ENCODE assay signal across 13 cellular contexts in the genomic region with DNA sequence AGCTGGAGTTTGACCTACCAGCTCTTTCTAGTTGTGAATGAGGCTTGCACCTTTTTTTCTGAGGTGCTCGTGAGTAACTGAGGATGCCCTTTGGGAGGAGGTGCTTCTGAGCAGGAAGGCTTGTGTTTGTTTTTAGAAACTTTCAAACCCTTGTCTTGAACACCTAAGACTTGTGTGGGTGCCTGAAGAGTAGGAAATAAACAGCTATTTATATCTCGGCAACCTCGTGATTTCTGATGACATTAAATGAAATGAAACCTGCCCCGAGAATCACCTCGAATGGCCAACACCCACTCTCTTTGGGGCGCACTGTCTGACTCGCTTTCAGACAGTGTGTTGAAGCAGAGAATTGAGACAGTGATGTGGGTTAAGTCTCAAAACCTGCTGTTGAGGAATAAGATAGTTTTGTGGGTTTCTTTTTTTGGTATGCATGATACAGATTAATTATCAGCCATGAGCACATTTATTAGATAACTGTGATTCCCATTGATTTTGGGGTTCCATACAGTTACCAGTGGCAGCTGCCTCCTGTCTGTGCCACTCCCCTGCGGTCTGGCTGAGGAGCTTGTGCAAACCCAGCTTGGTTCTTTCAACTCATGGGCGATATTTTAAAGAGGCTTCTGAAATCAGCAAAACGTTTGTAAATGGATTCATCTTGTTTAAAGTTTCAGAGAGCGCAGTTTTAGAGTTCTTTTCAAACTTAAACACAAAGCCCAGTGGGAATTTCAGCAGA. TPM values are rescaled to one million over a fixed set of nuclear protein-coding genes. Genes with fewer than 3 reads are reported as not detected.
DNase-seq lines count a peak whose midpoint lies in the region; ATAC-seq and TF ChIP-seq lines count a peak whose summit lies in the region.
"Had no signal": no experiment of that assay in that cellular context is flagged by ENCODE, and none has a peak within 500 bp of the region (broad histone marks: within the 10 kb centered on the region; RNA-seq: fewer than 3 reads in every experiment).

No MANE protein-coding gene starts in this region.

- H3K36me3 Mint-ChIP-seq in activated T-cell treated with anti-CD3 and anti-CD28 coated beads, Interleukin-2, amount 50 U/mL, for 72 hours (ENCODE audit: insufficient read depth in 2 of 2): peaks cover 65 to 91% of the 10 kb centered on the region in 2 donors
- peaks cover 4 to 22% (median 8%) of the 10 kb centered on the region in 3 donors for H3K36me3 Mint-ChIP-seq in immature natural killer cell

- H3K9me3 Mint-ChIP-seq in activated T-cell treated with anti-CD3 and anti-CD28 coated beads, Interleukin-2, amount 50 U/mL, for 72 hours: no peaks in the 10 kb centered on the region
- H3K9me3 Mint-ChIP-seq in immature natural killer cell: no peaks in the 10 kb centered on the region

- H3K4me3 Mint-ChIP-seq in activated T-cell treated with anti-CD3 and anti-CD28 coated beads, Interleukin-2, amount 50 U/mL, for 72 hours: peak overlapping the region; percentile 86 to 94
- no peak overlapping the region for H3K4me3 Mint-ChIP-seq in immature natural killer cell

- DNase-seq in CD1c-positive myeloid dendritic cell (ENCODE audit: extremely low spot score) (peak; percentile 38), coronary artery (ENCODE audit: low spot score) (no peak), immature natural killer cell (no peak), NCI-H187 (lab: John Stamatoyannopoulos, UW) (no peak)
- DNase-seq in activated T-cell treated with anti-CD3 and anti-CD28 coated beads, Interleukin-2, amount 50 U/mL, for 72 hours: peak; percentile 69 to 78
- no peak for DNase-seq in NK-92 treated with Interleukin-12 subunit alpha and Interleukin-12 subunit beta, amount 100 ng/mL, for 24 hours (lab: John Stamatoyannopoulos, UW)
- DNase-seq: Kasumi-1, kidney glomerular epithelial cell, right cardiac atrium had no signal

- TF ChIP-seq CTCF in coronary artery (IDR thresholded peaks at IDR 0.05): no peak

- peak; percentile 45 for ATAC-seq in GM19025 (IDR thresholded peaks at IDR 0.05; ENCODE audit: low read depth, unreplicated experiment)
- ATAC-seq in HG03354 (IDR thresholded peaks at IDR 0.05; ENCODE audit: poor library complexity, severe bottlenecking, unreplicated experiment): peak; percentile 33
- ATAC-seq in activated T-cell treated with anti-CD3 and anti-CD28 coated beads, Interleukin-2, amount 50 U/mL, for 72 hours (replicated peaks in 1 of 2): peak; percentile 54 to 60

- H3K4me3 ChIP-seq in coronary artery: no peak overlapping the region

- no peaks in the 10 kb centered on the region for H3K27me3 Mint-ChIP-seq in activated T-cell treated with anti-CD3 and anti-CD28 coated beads, Interleukin-2, amount 50 U/mL, for 72 hours (ENCODE audit: low read depth)
- peaks cover under 1 to 2% (median 1%) of the 10 kb centered on the region in 3 donors for H3K27me3 Mint-ChIP-seq in immature natural killer cell (ENCODE audit: low read depth in 3 of 3)

- no peak overlapping the region for H3K27ac ChIP-seq in coronary artery

- H3K27ac Mint-ChIP-seq in activated T-cell treated with anti-CD3 and anti-CD28 coated beads, Interleukin-2, amount 50 U/mL, for 72 hours: peak overlapping the region; percentile 98
- H3K27ac Mint-ChIP-seq in immature natural killer cell: no peak overlapping the region
- H3K27ac Mint-ChIP-seq: CD14-positive monocyte had no signal

- peaks cover 95% of the 10 kb centered on the region for H3K4me1 Mint-ChIP-seq in activated T-cell treated with anti-CD3 and anti-CD28 coated beads, Interleukin-2, amount 50 U/mL, for 72 hours (ENCODE audit: low read depth)
- no peaks in the 10 kb centered on the region for H3K4me1 Mint-ChIP-seq in immature natural killer cell

RNA-seq across cellular contexts. Expression of a gene that starts 8.4 kb away (rescaled TPM):
- 100 to 1,000 TPM; 554 to 602 TPM for total RNA-seq in activated T-cell treated with anti-CD3 and anti-CD28 coated beads, Interleukin-2, amount 50 U/mL, for 72 hours
- under 1 TPM; 0.41 to 0.98 (median 0.51) TPM for polyA plus RNA-seq in immature natural killer cell
- total RNA-seq: endothelial cell of umbilical vein had no signal
- polyA plus RNA-seq: endothelial cell of umbilical vein had no signal

Comparison
In these comparisons a context has a peak if more than half of its experiments do, and no peak if none do; other contexts are left out.
1. DNase-seq: peak in CD1c-positive myeloid dendritic cell (single experiment) and activated T-cell treated with anti-CD3 and anti-CD28 coated beads, Interleukin-2, amount 50 U/mL, for 72 hours (2 of 2); none in coronary artery (single experiment), immature natural killer cell (0 of 3), NCI-H187 (0 of 2) and NK-92 treated with Interleukin-12 subunit alpha and Interleukin-12 subunit beta, amount 100 ng/mL, for 24 hours (single experiment).
2. H3K4me3 Mint-ChIP-seq: peak in activated T-cell treated with anti-CD3 and anti-CD28 coated beads, Interleukin-2, amount 50 U/mL, for 72 hours (2 of 2); none in immature natural killer cell (0 of 5).
3. Peak in every context shown above with its lines, with median percentiles within 50 percentile points of each other: ATAC-seq.